ENCODE assay signal across 8 cellular contexts in genomic region chr14:51990488-51990887, GRCh38. TPM values are rescaled to one million over a fixed set of nuclear protein-coding genes. Genes with fewer than 3 reads are reported as not detected.
DNase-seq lines count a peak whose midpoint lies in the region; ATAC-seq and TF ChIP-seq lines count a peak whose summit lies in the region.

No MANE protein-coding gene starts in this region.

- H3K27me3 Mint-ChIP-seq in stimulated activated naive CD8-positive, alpha-beta T cell treated with anti-CD3 and anti-CD28 coated beads, Interleukin-15, Interleukin-2, amounts not matched to agents 100 ng/mL and 50 ng/mL, for 24 hours: no peaks in the 10 kb centered on the region

- ATAC-seq in stimulated activated naive CD8-positive, alpha-beta T cell treated with anti-CD3 and anti-CD28 coated beads, Interleukin-15, Interleukin-2, amounts not matched to agents 100 U/mL and 50 U/mL, for 24 hours: no peak
- ATAC-seq in GM19023 (IDR thresholded peaks at IDR 0.05; ENCODE audit: unreplicated experiment): no peak

- H3K36me3 ChIP-seq in breast epithelium (no peaks in the 10 kb centered on the region), mucosa of stomach (ENCODE audit: control insufficient read depth, insufficient read depth, low read length) (peaks cover 11% of the 10 kb centered on the region)

- H3K4me3 Mint-ChIP-seq in stimulated activated naive CD8-positive, alpha-beta T cell treated with anti-CD3 and anti-CD28 coated beads, Interleukin-15, Interleukin-2, amounts not matched to agents 100 ng/mL and 50 ng/mL, for 24 hours: peak overlapping the region; percentile 98

- no peaks in the 10 kb centered on the region for H3K9me3 Mint-ChIP-seq in stimulated activated naive CD8-positive, alpha-beta T cell treated with anti-CD3 and anti-CD28 coated beads, Interleukin-15, Interleukin-2, amounts not matched to agents 100 ng/mL and 50 ng/mL, for 24 hours

- peak overlapping the region; percentile 89 for H3K9ac ChIP-seq in mucosa of stomach (ENCODE audit: low read length)

- no peak for TF ChIP-seq CTCF in breast epithelium (IDR thresholded peaks at IDR 0.05)

- TF ChIP-seq POLR2A in breast epithelium (IDR thresholded peaks at IDR 0.05): no peak

- H3K4me1 Mint-ChIP-seq in stimulated activated naive CD8-positive, alpha-beta T cell treated with anti-CD3 and anti-CD28 coated beads, Interleukin-15, Interleukin-2, amounts not matched to agents 100 ng/mL and 50 ng/mL, for 24 hours (ENCODE audit: low read depth): peaks cover 52% of the 10 kb centered on the region

- H3K36me3 Mint-ChIP-seq in stimulated activated naive CD8-positive, alpha-beta T cell treated with anti-CD3 and anti-CD28 coated beads, Interleukin-15, Interleukin-2, amounts not matched to agents 100 ng/mL and 50 ng/mL, for 24 hours (ENCODE audit: low read depth): peaks cover 47% of the 10 kb centered on the region

- no peak overlapping the region for H3K27ac Mint-ChIP-seq in stimulated activated naive CD8-positive, alpha-beta T cell treated with anti-CD3 and anti-CD28 coated beads, Interleukin-15, Interleukin-2, amounts not matched to agents 100 ng/mL and 50 ng/mL, for 24 hours

- no peak overlapping the region for H3K27ac ChIP-seq in breast epithelium

- intact Hi-C loops in breast epithelium (cut with DNase I; ENCODE audit: low total_unique reads): no loop called here

- H3K9me3 ChIP-seq in breast epithelium (no peaks in the 10 kb centered on the region), mucosa of stomach (ENCODE audit: control insufficient read depth, low read length) (no peaks in the 10 kb centered on the region)

- no peaks in the 10 kb centered on the region for H3K4me1 ChIP-seq in breast epithelium
- peaks cover 6% of the 10 kb centered on the region for H3K4me1 ChIP-seq in mucosa of stomach (ENCODE audit: control insufficient read depth, insufficient read depth, low read length)

- H3K27me3 ChIP-seq in breast epithelium (no peaks in the 10 kb centered on the region), mucosa of stomach (ENCODE audit: control insufficient read depth, insufficient read depth, low read length) (no peaks in the 10 kb centered on the region)

- H3K4me3 ChIP-seq in breast epithelium (peak overlapping the region; percentile 80 to 96 (median 85)), mucosa of stomach (ENCODE audit: low read length) (peak overlapping the region; percentile 94)

- DNase-seq in stimulated activated naive CD8-positive, alpha-beta T cell treated with anti-CD3 and anti-CD28 coated beads, Interleukin-15, Interleukin-2, amounts not matched to agents 100 U/mL and 50 U/mL, for 24 hours: no peak
- DNase-seq in breast epithelium (ENCODE audit: low spot score in 2 of 2) (no peak), NCI-H2196 treated with DMSO at 0.1 percent for 48 hours (lab: John Stamatoyannopoulos, UW; ENCODE audit: unreplicated experiment) (no peak), DMS53 treated with DMSO at 0.1 percent for 48 hours (lab: John Stamatoyannopoulos, UW; ENCODE audit: unreplicated experiment) (no peak), NCI-H2081 (lab: John Stamatoyannopoulos, UW) (no peak)

RNA-seq across cellular contexts. Expression of gene RTRAF, which starts 1.1 kb away (rescaled TPM):
- total RNA-seq in breast epithelium: 10 to 100 TPM; 48.7 to 93.0 (median 61.3) TPM
